Comparison of ENCODE assay signal across 12 cellular contexts in the genomic region with DNA sequence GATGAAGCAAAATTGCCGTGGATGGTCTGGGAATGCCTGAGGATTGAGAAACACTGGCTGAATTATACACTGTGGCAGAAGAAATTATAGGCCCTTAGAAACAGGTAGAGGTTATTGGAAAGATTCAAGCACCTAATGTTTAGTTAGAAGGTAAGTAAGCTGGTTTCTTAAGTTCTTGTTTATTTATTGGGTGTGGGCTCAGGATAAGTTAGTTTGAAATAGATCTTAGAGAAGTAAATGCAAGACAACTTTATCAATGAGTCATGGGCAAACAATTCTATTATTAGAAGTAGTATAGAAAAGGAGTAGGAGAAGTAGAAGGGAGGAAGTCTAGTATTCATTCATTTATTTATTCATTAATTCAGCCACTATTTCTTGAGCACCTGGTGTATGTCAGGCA.
DNase-seq lines count a peak whose midpoint lies in the region; ATAC-seq and TF ChIP-seq lines count a peak whose summit lies in the region.
"Had no signal": no experiment of that assay in that cellular context is flagged by ENCODE, and none has a peak within 500 bp of the region (broad histone marks: within the 10 kb centered on the region; RNA-seq: fewer than 3 reads in every experiment).

No MANE protein-coding gene starts in this region.

- peaks cover 10 to 15% (median 11%) of the 10 kb centered on the region in 3 donors for H3K36me3 Mint-ChIP-seq in immature natural killer cell
- no peaks in the 10 kb centered on the region for H3K36me3 Mint-ChIP-seq in stimulated activated effector memory CD8-positive, alpha-beta T cell treated with anti-CD3 and anti-CD28 coated beads, Interleukin-12 subunit alpha, Interleukin-12 subunit beta, amount 100 ng/mL, for 72 hours
- peaks cover 19% of the 10 kb centered on the region for H3K36me3 Mint-ChIP-seq in activated CD8-positive, alpha-beta T cell treated with anti-CD3 and anti-CD28 coated beads, Interleukin-2, amount 10 ng/mL, durations not matched to agents 7 days and 5 days (ENCODE audit: low read depth)

- TF ChIP-seq CTCF in HEK293 (tag by site-specific recombination; IDR thresholded peaks at IDR 0.05) (no peak), MM.1S (IDR thresholded peaks at IDR 0.05; ENCODE audit: low read length) (no peak)

- POLR2A ChIA-PET in HEK293 (lab: Yijun Ruan, JAX): no interaction called here
- POLR2A ChIA-PET in activated CD8-positive, alpha-beta T cell treated with anti-CD3 and anti-CD28 coated beads, Interleukin-2, amount 10 ng/mL, durations not matched to agents 7 days and 5 days (lab: Charles Lee): no interaction called here

- H3F3A ChIP-seq in MM.1S (ENCODE audit: insufficient read depth, low read length): no peaks in the 10 kb centered on the region

- H3K27me3 Mint-ChIP-seq in immature natural killer cell (ENCODE audit: low read depth in 3 of 3): peaks cover 0 to 2% (median 0%) of the 10 kb centered on the region in 3 donors
- H3K27me3 Mint-ChIP-seq in activated CD8-positive, alpha-beta T cell treated with anti-CD3 and anti-CD28 coated beads, Interleukin-2, amount 10 ng/mL, durations not matched to agents 7 days and 5 days (ENCODE audit: low read depth): no peaks in the 10 kb centered on the region
- H3K27me3 Mint-ChIP-seq: activated naive CD8-positive, alpha-beta T cell treated with anti-CD3 and anti-CD28 coated beads, Interleukin-2, amount 10 ng/mL, durations not matched to agents 7 days and 5 days; naive B cell had no signal

- no peaks in the 10 kb centered on the region for H3K9me2 ChIP-seq in MM.1S (replicated peaks; ENCODE audit: insufficient read depth, low read length)

- CTCF ChIA-PET in HEK293 (lab: Yijun Ruan, JAX): interaction anchor here (0.6 kb wide), 1 partner anchor 97 kb away, joined by 3 read pairs; no protein-coding TSS in a partner anchor
- CTCF ChIA-PET in activated CD8-positive, alpha-beta T cell treated with anti-CD3 and anti-CD28 coated beads, Interleukin-2, amount 10 ng/mL, durations not matched to agents 7 days and 5 days (lab: Charles Lee): interaction anchor here (1.2 to 1.5 kb wide), 2 partner anchors 45 to 53 kb away, joined by 4 read pairs; no protein-coding TSS in a partner anchor

- H3K9ac ChIP-seq in MM.1S (ENCODE audit: low read length): no peak overlapping the region

- no peak overlapping the region for H3K27ac ChIP-seq in HEK293 (ENCODE audit: extremely low read depth, low read depth, low read length)
- no peak overlapping the region for H3K27ac ChIP-seq in MM.1S (ENCODE audit: low read length)

- no peaks in the 10 kb centered on the region for H3K27me3 ChIP-seq in MM.1S (replicated peaks; ENCODE audit: insufficient read depth, low read length)

- H3K9me3 ChIP-seq in HEK293 (ENCODE audit: control insufficient read depth, insufficient read depth, low read depth, low read length): no peaks in the 10 kb centered on the region; the same call in 1 of the 2 replicates
- H3K9me3 ChIP-seq in MM.1S (replicated peaks; ENCODE audit: insufficient read depth, low read length): no peaks in the 10 kb centered on the region

- no peak overlapping the region for H3K4me2 ChIP-seq in MM.1S (ENCODE audit: low read depth, low read length)

- peaks cover 55 to 73% of the 10 kb centered on the region in 2 donors for H3K4me1 Mint-ChIP-seq in immature natural killer cell
- H3K4me1 Mint-ChIP-seq in stimulated activated effector memory CD8-positive, alpha-beta T cell treated with anti-CD3 and anti-CD28 coated beads, Interleukin-12 subunit alpha, Interleukin-12 subunit beta, amount 100 ng/mL, for 72 hours: peaks cover 28% of the 10 kb centered on the region
- peaks cover 32% of the 10 kb centered on the region for H3K4me1 Mint-ChIP-seq in activated CD8-positive, alpha-beta T cell treated with anti-CD3 and anti-CD28 coated beads, Interleukin-2, amount 10 ng/mL, durations not matched to agents 7 days and 5 days (ENCODE audit: low read depth)

- H3K27ac Mint-ChIP-seq in immature natural killer cell: peak overlapping the region in 5 of 6 donors; percentile 7 to 72 (median 20)
- H3K27ac Mint-ChIP-seq in stimulated activated effector memory CD8-positive, alpha-beta T cell treated with anti-CD3 and anti-CD28 coated beads, Interleukin-12 subunit alpha, Interleukin-12 subunit beta, amount 100 ng/mL, for 72 hours: peak overlapping the region; percentile 79
- H3K27ac Mint-ChIP-seq in activated CD8-positive, alpha-beta T cell treated with anti-CD3 and anti-CD28 coated beads, Interleukin-2, amount 10 ng/mL, durations not matched to agents 7 days and 5 days: no peak overlapping the region
- H3K27ac Mint-ChIP-seq: activated naive CD8-positive, alpha-beta T cell treated with anti-CD3 and anti-CD28 coated beads, Interleukin-2, amount 10 ng/mL, durations not matched to agents 7 days and 5 days had no signal

- no peak overlapping the region for H3K4me3 ChIP-seq in HEK293 (ENCODE audit: low read depth, low read length)
- no peak overlapping the region for H3K4me3 ChIP-seq in MM.1S (ENCODE audit: low read length)

- H3K36me3 ChIP-seq in HEK293 (ENCODE audit: control insufficient read depth in 2 of 2, insufficient read depth in 1 of 2, low read length in 2 of 2): no peaks in the 10 kb centered on the region
- H3K36me3 ChIP-seq in MM.1S (replicated peaks; ENCODE audit: insufficient read depth, low read length): no peaks in the 10 kb centered on the region

- ATAC-seq in SK-N-SH treated with all-trans-retinoic acid at 6 μM for 48 hours (peak; percentile 15; the same call in 1 of the 3 replicates), GM19455 (IDR thresholded peaks at IDR 0.05; ENCODE audit: unreplicated experiment) (no peak), HG02571 (IDR thresholded peaks at IDR 0.05; ENCODE audit: unreplicated experiment) (no peak)
- ATAC-seq in stimulated activated effector memory CD8-positive, alpha-beta T cell treated with anti-CD3 and anti-CD28 coated beads, Interleukin-12 subunit alpha, Interleukin-12 subunit beta, amount 100 ng/mL, for 72 hours: no peak
- ATAC-seq in activated CD8-positive, alpha-beta T cell treated with anti-CD3 and anti-CD28 coated beads, Interleukin-2, amount 10 ng/mL, durations not matched to agents 7 days and 5 days: no peak

- H3K4me3 Mint-ChIP-seq in immature natural killer cell: no peak overlapping the region
- no peak overlapping the region for H3K4me3 Mint-ChIP-seq in stimulated activated effector memory CD8-positive, alpha-beta T cell treated with anti-CD3 and anti-CD28 coated beads, Interleukin-12 subunit alpha, Interleukin-12 subunit beta, amount 100 ng/mL, for 72 hours
- H3K4me3 Mint-ChIP-seq in activated CD8-positive, alpha-beta T cell treated with anti-CD3 and anti-CD28 coated beads, Interleukin-2, amount 10 ng/mL, durations not matched to agents 7 days and 5 days: no peak overlapping the region
- H3K4me3 Mint-ChIP-seq: activated naive CD8-positive, alpha-beta T cell treated with anti-CD3 and anti-CD28 coated beads, Interleukin-2, amount 10 ng/mL, durations not matched to agents 7 days and 5 days; naive B cell had no signal

- no peak for DNase-seq in immature natural killer cell
- no peak for DNase-seq in stimulated activated effector memory CD8-positive, alpha-beta T cell treated with anti-CD3 and anti-CD28 coated beads, Interleukin-12 subunit alpha, Interleukin-12 subunit beta, amount 100 ng/mL, for 72 hours (ENCODE audit: low spot score in 2 of 2)
- no peak for DNase-seq in activated CD8-positive, alpha-beta T cell treated with anti-CD3 and anti-CD28 coated beads, Interleukin-2, amount 10 ng/mL, durations not matched to agents 7 days and 5 days
- no peak for DNase-seq in MM.1S
- DNase-seq: activated naive CD8-positive, alpha-beta T cell treated with anti-CD3 and anti-CD28 coated beads, Interleukin-2, amount 10 ng/mL, durations not matched to agents 7 days and 5 days; naive B cell; NCI-H1092 treated with DMSO at 0.1 percent for 48 hours; NCI-H526 treated with DMSO at 0.1 percent for 48 hours had no signal

- H3K4me1 ChIP-seq in HEK293 (ENCODE audit: control insufficient read depth, insufficient read depth, low read length) (peaks cover 35% of the 10 kb centered on the region), MM.1S (ENCODE audit: low read length) (peaks cover 6% of the 10 kb centered on the region)

- peaks cover 31% of the 10 kb centered on the region for H3K79me2 ChIP-seq in MM.1S (ENCODE audit: low read length)

- H3K9me3 Mint-ChIP-seq in immature natural killer cell: peaks cover 2 to 8% (median 5%) of the 10 kb centered on the region in 6 donors
- peaks cover 5% of the 10 kb centered on the region for H3K9me3 Mint-ChIP-seq in stimulated activated effector memory CD8-positive, alpha-beta T cell treated with anti-CD3 and anti-CD28 coated beads, Interleukin-12 subunit alpha, Interleukin-12 subunit beta, amount 100 ng/mL, for 72 hours
- H3K9me3 Mint-ChIP-seq in activated CD8-positive, alpha-beta T cell treated with anti-CD3 and anti-CD28 coated beads, Interleukin-2, amount 10 ng/mL, durations not matched to agents 7 days and 5 days (ENCODE audit: insufficient read depth): peaks cover 11% of the 10 kb centered on the region

- no peak overlapping the region for H2AFZ ChIP-seq in MM.1S (ENCODE audit: low read length)

- no peaks in the 10 kb centered on the region for H4K20me1 ChIP-seq in MM.1S (ENCODE audit: insufficient read depth, low read length)

TF ChIP-seq in HEK293, 187 proteins besides CTCF, POLR2A, EP300 and RAD21:
- TF ChIP-seq ZNF16 (tag by site-specific recombination; IDR thresholded peaks at IDR 0.05; ENCODE audit: low read depth) (no peak), REPIN1 (tag by site-specific recombination; IDR thresholded peaks at IDR 0.05; ENCODE audit: low read depth) (no peak), ZNF664 (tag by site-specific recombination; IDR thresholded peaks at IDR 0.05) (peak; percentile 33; the same call in 1 of the 2 replicates), KLF1 (tag by site-specific recombination; IDR thresholded peaks at IDR 0.05) (no peak), ZNF302 (tag by site-specific recombination; IDR thresholded peaks at IDR 0.05; ENCODE audit: low read depth) (no peak)

TF ChIP-seq in SK-N-SH treated with all-trans-retinoic acid at 6 μM for 48 hours, 23 proteins besides CTCF, POLR2A, EP300 and RAD21 (continues in another document):
- TF ChIP-seq BACH2 (CRISPR knock-in tag; IDR thresholded peaks at IDR 0.05; ENCODE audit: borderline replicate concordance) (no peak), SNAI2 (CRISPR knock-in tag; IDR thresholded peaks at IDR 0.05) (no peak)
